In the genomic region with DNA sequence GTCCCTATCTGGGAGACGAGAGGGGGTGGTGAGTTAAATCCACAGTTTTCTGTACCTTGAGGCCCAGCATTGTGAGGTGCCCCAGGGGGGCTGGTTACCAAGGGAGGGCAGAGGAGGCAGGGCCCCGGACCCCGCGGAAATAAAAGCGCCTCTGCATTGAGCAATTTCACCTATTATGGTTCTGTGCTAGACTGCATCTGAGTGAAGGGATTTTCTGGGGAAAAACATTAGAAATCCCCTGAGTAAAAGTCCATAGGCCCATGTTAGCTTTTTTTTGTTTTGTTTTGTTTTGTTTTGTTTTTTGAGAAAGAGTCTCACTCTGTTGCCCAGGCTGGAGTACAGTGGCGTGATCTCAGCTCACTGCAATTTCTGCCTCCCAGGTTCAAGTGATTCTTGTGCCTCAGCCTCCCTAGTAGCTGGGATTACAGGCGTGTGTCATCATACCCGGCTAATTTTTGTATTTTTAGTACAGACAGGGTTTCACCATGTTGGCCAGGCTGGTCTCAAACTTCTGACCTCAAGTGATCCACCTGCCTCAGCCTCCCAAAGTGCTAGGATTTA, we compare ENCODE assay signal across 8 cellular contexts.
DNase-seq lines count a peak whose midpoint lies in the region; ATAC-seq and TF ChIP-seq lines count a peak whose summit lies in the region.
"Not testable (repeated sequence)": the region's sequence is repeated elsewhere in the genome, so short reads cannot be mapped to it uniquely, and the experiment has no call there.

No MANE protein-coding gene starts in this region.

- dilution Hi-C loops in IMR-90 (cut with HindIII; ENCODE audit: low sequenced_read_pairs, unreplicated experiment) = not testable (repeated sequence)

- not testable (repeated sequence) for TF ChIP-seq POLR2A in IMR-90 (IDR thresholded peaks at IDR 0.05; ENCODE audit: low read depth, low read length); esophagus muscularis mucosa (IDR thresholded peaks at IDR 0.05; ENCODE audit: low read depth); uterus (IDR thresholded peaks at IDR 0.05)

- peak overlapping the region; percentile 16; the same call in 1 of the 2 replicates for H4K91ac ChIP-seq in IMR-90 (ENCODE audit: insufficient read depth, low read depth, low read length)

- peak overlapping the region; percentile 13; the same call in 1 of the 2 replicates for H2BK120ac ChIP-seq in IMR-90 (ENCODE audit: low read depth, low read length)

- peak; percentile 29 for DNase-seq in GM13977 (ENCODE audit: low spot score)
- DNase-seq in IMR-90; activated B cell treated with CpG ODN at 0.5 μM for 24 hours; esophagus muscularis mucosa (ENCODE audit: extremely low spot score); uterus: not testable (repeated sequence)

- H2AK5ac ChIP-seq in IMR-90 (ENCODE audit: low read depth, low read length) = not testable (repeated sequence)

- H3K4me3 Mint-ChIP-seq in activated B cell treated with CpG ODN at 0.5 μM for 24 hours = not testable (repeated sequence)

- not testable (repeated sequence) for H4K5ac ChIP-seq in IMR-90 (ENCODE audit: low read depth, low read length)

- not testable (repeated sequence) for H3K4me1 ChIP-seq in HEK293 (ENCODE audit: control insufficient read depth, insufficient read depth, low read length)
- peaks cover 24% of the 10 kb centered on the region for H3K4me1 ChIP-seq in IMR-90 (ENCODE audit: control insufficient read depth, insufficient read depth, low read length)
- H3K4me1 ChIP-seq in esophagus muscularis mucosa = peaks cover 9 to 98% (median 80%) of the 10 kb centered on the region in 4 donors
- peaks cover 45% of the 10 kb centered on the region for H3K4me1 ChIP-seq in rectal smooth muscle tissue (ENCODE audit: control insufficient read depth, insufficient read depth, low read length)
- peaks cover 11 to 15% of the 10 kb centered on the region in 2 donors for H3K4me1 ChIP-seq in uterus

- H3K9ac ChIP-seq in IMR-90 (ENCODE audit: low read depth, low read length); rectal smooth muscle tissue (ENCODE audit: low read length): not testable (repeated sequence)

- H3K9me3 ChIP-seq in HEK293 (ENCODE audit: control insufficient read depth, insufficient read depth, low read depth, low read length); IMR-90 (ENCODE audit: control insufficient read depth, insufficient read depth, low read length); esophagus muscularis mucosa; uterus: not testable (repeated sequence)

- not testable (repeated sequence) for TF ChIP-seq EP300 in esophagus muscularis mucosa (IDR thresholded peaks at IDR 0.05)

- H2BK15ac ChIP-seq in IMR-90 (ENCODE audit: low read depth, low read length) = not testable (repeated sequence)

- POLR2A ChIA-PET in HEK293 (lab: Yijun Ruan, JAX); IMR-90 (lab: Charles Lee; ENCODE audit: unreplicated experiment); activated B cell treated with CpG ODN at 0.5 μM for 24 hours (lab: Charles Lee): not testable (repeated sequence)

- TF ChIP-seq RAD21 in IMR-90 (IDR thresholded peaks at IDR 0.05; ENCODE audit: low read length) = not testable (repeated sequence)

- CTCF ChIA-PET in HEK293 (lab: Yijun Ruan, JAX) = interaction anchor here (0.6 to 1.6 kb wide), 3 partner anchors 9 to 320 kb away, joined by 3 to 5 read pairs (median 3); no protein-coding TSS in a partner anchor
- CTCF ChIA-PET in IMR-90 (lab: Yijun Ruan, JAX); activated B cell treated with CpG ODN at 0.5 μM for 24 hours (lab: Charles Lee): not testable (repeated sequence)

- H3K36me3 ChIP-seq in HEK293 (ENCODE audit: control insufficient read depth in 2 of 2, insufficient read depth in 1 of 2, low read length in 2 of 2); IMR-90 (ENCODE audit: control insufficient read depth, insufficient read depth, low read length); esophagus muscularis mucosa; rectal smooth muscle tissue (ENCODE audit: control insufficient read depth, insufficient read depth, low read length); uterus: not testable (repeated sequence)

- H3K27me3 ChIP-seq in IMR-90 (ENCODE audit: control insufficient read depth, insufficient read depth, low read length); esophagus muscularis mucosa; rectal smooth muscle tissue (ENCODE audit: control insufficient read depth, insufficient read depth, low read length); uterus: not testable (repeated sequence)

- not testable (repeated sequence) for H3K4me1 Mint-ChIP-seq in activated B cell treated with CpG ODN at 0.5 μM for 24 hours

- H3K4me3 ChIP-seq in HEK293 (ENCODE audit: low read depth, low read length); IMR-90 (ENCODE audit: insufficient read depth, low read depth, low read length); esophagus muscularis mucosa; rectal smooth muscle tissue (ENCODE audit: low read length); uterus: not testable (repeated sequence)

- H3K9me3 Mint-ChIP-seq in activated B cell treated with CpG ODN at 0.5 μM for 24 hours = not testable (repeated sequence)

- H3K56ac ChIP-seq in IMR-90 (ENCODE audit: extremely low read depth, insufficient read depth, low read length) = not testable (repeated sequence)

- ATAC-seq in HG02870 (IDR thresholded peaks at IDR 0.05; ENCODE audit: unreplicated experiment) = peak; percentile 39
- ATAC-seq in IMR-90 (ENCODE audit: low read depth) = not testable (repeated sequence)
- peak; percentile 45 for ATAC-seq in activated B cell treated with CpG ODN at 0.5 μM for 24 hours (ENCODE audit: low read depth)

- no CpG with 5 or more reads among the region's 8 CpGs for WGBS in IMR-90 (ENCODE audit: extremely low coverage in 2 of 2, insufficient read length in 1 of 2), 2 experiments
- 91% methylated on average over 8 of the region's 8 CpGs for WGBS in esophagus muscularis mucosa

- not testable (repeated sequence) for H4K8ac ChIP-seq in IMR-90 (ENCODE audit: low read depth in 2 of 2, low read length in 2 of 2)

- not testable (repeated sequence) for H2AK9ac ChIP-seq in IMR-90 (replicated peaks; ENCODE audit: low read depth, low read length, poor library complexity)

- peaks cover 25% of the 10 kb centered on the region for H3K9me1 ChIP-seq in IMR-90 (ENCODE audit: insufficient read depth, low read length)

- intact Hi-C loops in IMR-90 (cut with micrococcal nuclease); activated B cell treated with CpG ODN at 0.5 μM for 24 hours (cut with micrococcal nuclease); esophagus muscularis mucosa (cut with DNase I); uterus (cut with DNase I; ENCODE audit: low total_unique reads): not testable (repeated sequence)

- H3K18ac ChIP-seq in IMR-90 (ENCODE audit: low read depth, low read length) = not testable (repeated sequence)

- not testable (repeated sequence) for H3K4me2 ChIP-seq in IMR-90 (ENCODE audit: low read depth, low read length)

- not testable (repeated sequence) for H2BK20ac ChIP-seq in IMR-90 (ENCODE audit: low read depth, low read length)

- peaks cover 0 to 16% of the 10 kb centered on the region in 2 experiments; a peak in 2 of 4 replicates for H3K79me1 ChIP-seq in IMR-90 (ENCODE audit: low read depth in 1 of 2, low read length in 2 of 2)

- not testable (repeated sequence) for H3K23ac ChIP-seq in IMR-90 (ENCODE audit: low read depth, low read length)

- not testable (repeated sequence) for H3K36me3 Mint-ChIP-seq in activated B cell treated with CpG ODN at 0.5 μM for 24 hours (ENCODE audit: low read depth)

- not testable (repeated sequence) for H4K20me1 ChIP-seq in IMR-90 (ENCODE audit: insufficient read depth, low read length)

- H3K27ac Mint-ChIP-seq in activated B cell treated with CpG ODN at 0.5 μM for 24 hours = not testable (repeated sequence)

- in situ Hi-C loops in GM13977 (cut with MboI; ENCODE audit: low pct_unique_long_range_greater_than_20kb, low sequenced_read_pairs, unreplicated experiment) = loop anchor here (25.0 kb wide), 1 partner anchor 225 kb away; a partner anchor contains a TSS
- in situ Hi-C loops in IMR-90 (cut with MboI; ENCODE audit: low sequenced_read_pairs) = not testable (repeated sequence)

- TF ChIP-seq CTCF in GM13977 (IDR thresholded peaks at IDR 0.05; ENCODE audit: extremely low read depth, insufficient read depth, missing control alignments); HEK293 (tag by site-specific recombination; IDR thresholded peaks at IDR 0.05); IMR-90 (conservative IDR thresholded peaks at IDR 0.05; ENCODE audit: low read depth, low read length); activated B cell treated with CpG ODN at 0.5 μM for 24 hours (IDR thresholded peaks at IDR 0.05); esophagus muscularis mucosa (IDR thresholded peaks at IDR 0.05); uterus (IDR thresholded peaks at IDR 0.05): not testable (repeated sequence)

- not testable (repeated sequence) for H3K27ac ChIP-seq in HEK293 (ENCODE audit: extremely low read depth, low read depth, low read length); IMR-90 (ENCODE audit: insufficient read depth, low read length)
- H3K27ac ChIP-seq in esophagus muscularis mucosa (replicated peaks in 1 of 4) (peak overlapping the region; percentile 17 to 75 (median 64)), rectal smooth muscle tissue (ENCODE audit: low read depth, low read length) (peak overlapping the region; percentile 52), uterus (peak overlapping the region; percentile 9 to 90)

- H3K27me3 Mint-ChIP-seq in activated B cell treated with CpG ODN at 0.5 μM for 24 hours = not testable (repeated sequence)

- H2AFZ ChIP-seq in IMR-90 (replicated peaks; ENCODE audit: low read length, poor library complexity) = not testable (repeated sequence)

- not testable (repeated sequence) for BruUV-seq in IMR-90 (replicated peaks; lab: Mats Ljungman, UMichigan)

- H3K14ac ChIP-seq in IMR-90 (replicated peaks; ENCODE audit: low read depth, low read length) = 0 out of 2 replicates have a peak overlapping the region, but pooled peaks have one; percentile 36

- not testable (repeated sequence) for H2BK5ac ChIP-seq in IMR-90 (ENCODE audit: low read depth, low read length, poor library complexity, severe bottlenecking)

- H3K4ac ChIP-seq in IMR-90 (ENCODE audit: low read depth, low read length) = not testable (repeated sequence)
